ENCODE assay signal across 20 cellular contexts in the genomic region with DNA sequence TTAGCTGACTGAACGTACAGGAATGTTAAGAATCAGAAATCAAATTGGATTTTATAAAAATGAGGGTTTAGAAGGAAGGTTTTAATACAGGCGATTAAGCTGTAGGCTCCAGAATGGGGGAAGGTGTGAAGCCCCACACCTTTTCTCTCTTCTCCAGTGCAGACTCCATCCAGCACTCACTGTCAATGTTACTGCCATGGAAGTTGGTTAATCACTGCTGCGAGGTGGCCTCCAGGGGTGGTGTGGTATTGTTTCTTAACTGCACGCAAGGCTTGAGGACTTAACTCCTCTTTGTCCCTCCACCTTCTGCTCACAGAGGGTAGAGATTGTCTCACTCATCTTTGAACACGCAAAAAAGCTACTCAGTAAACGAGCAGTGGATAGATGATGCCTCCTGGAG. TPM values are rescaled to one million over a fixed set of nuclear protein-coding genes. Genes with fewer than 3 reads are reported as not detected.
A peak's percentile ranks its signal among the peaks of the same experiment; 100 is the strongest.
DNase-seq lines count a peak whose midpoint lies in the region; ATAC-seq, FAIRE-seq and TF ChIP-seq lines count a peak whose summit lies in the region.
"Had no signal": no experiment of that assay in that cellular context is flagged by ENCODE, and none has a peak within 500 bp of the region (broad histone marks: within the 10 kb centered on the region; RNA-seq: fewer than 3 reads in every experiment).

No MANE protein-coding gene starts in this region.

- no peak overlapping the region for H3K9ac ChIP-seq in trophoblast cell (ENCODE audit: low read length)

- H3K23ac ChIP-seq in trophoblast cell (ENCODE audit: low read length), result no peak overlapping the region

- POLR2A ChIA-PET in A549 (lab: Yijun Ruan, JAX) (interaction anchor here (0.7 to 7.2 kb wide), 6 partner anchors 18 to 102 kb away, joined by 3 to 62 read pairs (median 4); partner anchors contain the start of genes ADAM17 and YWHAQ), OCI-LY7 (lab: Charles Lee) (interaction anchor here (0.9 kb wide), 1 partner anchor 253 kb away, joined by 3 read pairs; no protein-coding TSS in a partner anchor)
- POLR2A ChIA-PET in CD8-positive, alpha-beta memory T cell (lab: Charles Lee), result no interaction called here

- no peak overlapping the region for H4K8ac ChIP-seq in trophoblast cell (ENCODE audit: low read depth, low read length)

- H2BK12ac ChIP-seq in trophoblast cell (ENCODE audit: low read length), result no peak overlapping the region

- H2AFZ ChIP-seq in OCI-LY7 (ENCODE audit: low read length) (no peak overlapping the region), trophoblast cell (ENCODE audit: insufficient read depth, low read length, poor library complexity) (no peak overlapping the region)

- H3K14ac ChIP-seq in trophoblast cell (ENCODE audit: low read length), result no peak overlapping the region

- ATAC-seq in A549, result 0 out of 6 replicates have a peak, but pooled peaks have one; percentile 4 to 16

- peak overlapping the region in 5 of 8 donors; percentile 57 to 94 (median 85) for H3K27ac Mint-ChIP-seq in CD8-positive, alpha-beta memory T cell

- no peak overlapping the region for H3K18ac ChIP-seq in trophoblast cell (ENCODE audit: low read length)

- intact Hi-C loops in OCI-LY7 (cut with micrococcal nuclease; ENCODE audit: unreplicated experiment), result no loop called here

- no peaks in the 10 kb centered on the region for H3K9me3 Mint-ChIP-seq in CD8-positive, alpha-beta memory T cell
- H3K9me3 Mint-ChIP-seq: HFFc6 had no signal

- no peak overlapping the region for H4K12ac ChIP-seq in trophoblast cell (ENCODE audit: low read depth, low read length)

- no peak overlapping the region for H3K4me3 Mint-ChIP-seq in CD8-positive, alpha-beta memory T cell
- H3K4me3 Mint-ChIP-seq: HFFc6 had no signal

- H3K9me2 ChIP-seq in OCI-LY7 (ENCODE audit: insufficient read depth, low read length), result no peaks in the 10 kb centered on the region

- no peak for TF ChIP-seq POLR2A in A549 (IDR thresholded peaks at IDR 0.05; ENCODE audit: low read length)

- no peaks in the 10 kb centered on the region for H3K27me3 Mint-ChIP-seq in CD8-positive, alpha-beta memory T cell

- 0 out of 5 replicates have a peak, but pooled peaks of 1 of the 2 experiments have one; percentile 29 for TF ChIP-seq RAD21 in A549 (conservative IDR thresholded peaks at IDR 0.05 in 1 of 2, IDR thresholded peaks at IDR 0.05 in 1 of 2)

- H3K4me1 Mint-ChIP-seq in CD8-positive, alpha-beta memory T cell, result peaks cover 33 to 52% (median 36%) of the 10 kb centered on the region in 3 donors

- H2BK5ac ChIP-seq in trophoblast cell (ENCODE audit: low read depth, low read length, poor library complexity), result no peak overlapping the region

- H3K4me3 ChIP-seq in A549, result no peak overlapping the region
- no peak overlapping the region for H3K4me3 ChIP-seq in CD8-positive, alpha-beta memory T cell (ENCODE audit: low read length)
- no peak overlapping the region for H3K4me3 ChIP-seq in OCI-LY7 (ENCODE audit: low read depth, low read length, poor library complexity, severe bottlenecking)
- no peak overlapping the region for H3K4me3 ChIP-seq in epithelial cell of proximal tubule (ENCODE audit: low read depth, low read length)
- H3K4me3 ChIP-seq in trophoblast cell (ENCODE audit: low read depth, low read length), result no peak overlapping the region
- H3K4me3 ChIP-seq: testis had no signal

- peaks cover 2% of the 10 kb centered on the region for H3K79me1 ChIP-seq in trophoblast cell (ENCODE audit: low read length)

- H3K36me3 ChIP-seq in CD8-positive, alpha-beta memory T cell (ENCODE audit: insufficient read depth, low read length), result no peaks in the 10 kb centered on the region
- H3K36me3 ChIP-seq in OCI-LY7 (ENCODE audit: insufficient read depth, low read length), result no peaks in the 10 kb centered on the region
- H3K36me3 ChIP-seq in trophoblast cell (ENCODE audit: control insufficient read depth in 1 of 2, insufficient read depth in 2 of 2, low read length in 2 of 2), result no peaks in the 10 kb centered on the region

- H3K79me2 ChIP-seq in OCI-LY7 (ENCODE audit: insufficient read depth, low read depth, low read length), result no peaks in the 10 kb centered on the region
- H3K79me2 ChIP-seq in trophoblast cell (ENCODE audit: control insufficient read depth, insufficient read depth, low read length, poor library complexity), result no peaks in the 10 kb centered on the region

- no peak for TF ChIP-seq CTCF in A549 (IDR thresholded peaks at IDR 0.05)
- 0 out of 2 replicates have a peak, but pooled peaks have one; percentile 11 for TF ChIP-seq CTCF in OCI-LY7 (conservative IDR thresholded peaks at IDR 0.05; ENCODE audit: low read length)
- TF ChIP-seq CTCF in epithelial cell of proximal tubule (conservative IDR thresholded peaks at IDR 0.05; ENCODE audit: low read depth, low read length), result peak; percentile 9

- FAIRE-seq in A549 (lab: Jason Lieb, UNC), result no peak
- FAIRE-seq: HTR-8/SVneo, small intestine had no signal

- H2AK5ac ChIP-seq in trophoblast cell (ENCODE audit: low read length), result no peak overlapping the region

- H3K4me1 ChIP-seq in A549, result peaks cover 50% of the 10 kb centered on the region
- H3K4me1 ChIP-seq in CD8-positive, alpha-beta memory T cell (ENCODE audit: insufficient read depth, low read length), result peaks cover 19% of the 10 kb centered on the region
- H3K4me1 ChIP-seq in OCI-LY7 (ENCODE audit: insufficient read depth, low read length, poor library complexity, severe bottlenecking), result no peaks in the 10 kb centered on the region
- H3K4me1 ChIP-seq in trophoblast cell (ENCODE audit: control insufficient read depth in 1 of 2, insufficient read depth in 2 of 2, low read length in 2 of 2), result peaks cover 6 to 10% of the 10 kb centered on the region in 2 experiments

- WGBS in A549 (ENCODE audit: missing lambda C conversion rate), result 81% methylated on average over 6 of the region's 6 CpGs
- WGBS in trophoblast cell (ENCODE audit: extremely low coverage, insufficient coverage, insufficient read length), result 100% methylated on average over 2 of the region's 6 CpGs

- H3K27ac ChIP-seq in A549 (peak overlapping the region; percentile 84 to 86), OCI-LY7 (ENCODE audit: low read depth, low read length, poor library complexity, severe bottlenecking) (no peak overlapping the region), trophoblast cell (ENCODE audit: low read depth, low read length) (no peak overlapping the region)
- H3K27ac ChIP-seq in CD8-positive, alpha-beta memory T cell (ENCODE audit: low read depth, low read length), result no peak overlapping the region
- H3K27ac ChIP-seq: testis, VCaP had no signal

- no peaks in the 10 kb centered on the region for H4K20me1 ChIP-seq in OCI-LY7 (ENCODE audit: insufficient read depth, low read length)

- no peaks in the 10 kb centered on the region for H3K27me3 ChIP-seq in CD8-positive, alpha-beta memory T cell (ENCODE audit: insufficient read depth, low read length, poor library complexity, severe bottlenecking)
- H3K27me3 ChIP-seq in trophoblast cell (ENCODE audit: insufficient read depth, low read length), result no peaks in the 10 kb centered on the region
- H3K27me3 ChIP-seq: testis had no signal

- DNase-seq in A549 (ENCODE audit: low read depth in 1 of 2, low spot score in 1 of 2), result peak in 1 of 2 experiments; percentile 41
- no peak for DNase-seq in CD8-positive, alpha-beta memory T cell
- DNase-seq in OCI-LY7 (ENCODE audit: low spot score), result no peak
- DNase-seq in epithelial cell of proximal tubule (ENCODE audit: low read depth), result no peak
- DNase-seq in RKO (ENCODE audit: low spot score), result no peak
- DNase-seq in UCSD-AML1 (lab: John Stamatoyannopoulos, UW; ENCODE audit: unreplicated experiment), result no peak
- no peak for DNase-seq in stimulated activated CD4-positive, alpha-beta T cell treated with anti-CD3 and anti-CD28 coated beads, Interleukin-4, amount 100 ng/mL, for 1 hour
- DNase-seq in trophoblast cell, result no peak
- DNase-seq: activated CD8-positive, alpha-beta memory T cell treated with anti-CD3 and anti-CD28 coated beads for 24 hours; caudate nucleus; foreskin fibroblast; HFFc6; MM.1S; NCI-H2029; NCI-H748 treated with DMSO at 0.1 percent for 48 hours; small intestine; T-helper 1 cell; testis had no signal

- H3K4ac ChIP-seq in trophoblast cell (ENCODE audit: low read depth, low read length), result no peak overlapping the region

- no peak overlapping the region for H4K91ac ChIP-seq in trophoblast cell (ENCODE audit: low read depth, low read length)

- TF ChIP-seq EP300 in A549 (IDR thresholded peaks at IDR 0.05), result no peak

- BruUV-seq in OCI-LY7 (replicated peaks; lab: Mats Ljungman, UMichigan), result no TSS peak

- H3K4me2 ChIP-seq in A549, result peak overlapping the region; percentile 69
- H3K4me2 ChIP-seq in OCI-LY7 (ENCODE audit: low read length), result no peak overlapping the region
- H3K4me2 ChIP-seq in trophoblast cell (ENCODE audit: low read length), result no peak overlapping the region

- no peaks in the 10 kb centered on the region for H3K36me3 Mint-ChIP-seq in CD8-positive, alpha-beta memory T cell

- H2BK120ac ChIP-seq in trophoblast cell (ENCODE audit: insufficient read depth, low read length, poor library complexity), result no peak overlapping the region

- CTCF ChIA-PET in A549 (lab: Yijun Ruan, JAX), result interaction anchor here (1.1 to 2.7 kb wide), 7 partner anchors 8 to 112 kb away, joined by 3 to 16 read pairs (median 6); no protein-coding TSS in a partner anchor
- CTCF ChIA-PET in CD8-positive, alpha-beta memory T cell (lab: Charles Lee), result no interaction called here
- CTCF ChIA-PET in OCI-LY7 (lab: Charles Lee; ENCODE audit: unreplicated experiment), result no interaction called here

- H3K9me3 ChIP-seq in A549, result no peaks in the 10 kb centered on the region
- no peaks in the 10 kb centered on the region for H3K9me3 ChIP-seq in CD8-positive, alpha-beta memory T cell (ENCODE audit: low read length)
- H3K9me3 ChIP-seq in OCI-LY7 (ENCODE audit: low read length), result no peaks in the 10 kb centered on the region
- no peaks in the 10 kb centered on the region for H3K9me3 ChIP-seq in trophoblast cell (ENCODE audit: insufficient read depth, low read depth, low read length)
- H3K9me3 ChIP-seq: testis had no signal

TF ChIP-seq in A549, 52 proteins besides CTCF, POLR2A, EP300 and RAD21:
- TF ChIP-seq MAX (IDR thresholded peaks at IDR 0.05) (0 out of 2 replicates have a peak, but pooled peaks have one; percentile 17), TP53 (CRISPR knock-in tag; IDR thresholded peaks at IDR 0.05) (no peak)

RNA-seq across cellular contexts. Expression of gene YWHAQ, which starts 26.9 kb away (rescaled TPM):
- polyA plus RNA-seq in A549 (2011; rRNA removed) (672 and 833 TPM in 2 replicates), A549 (2017; fragmentation: RNase III; extraction: RNeasy Plus Mini Kit Qiagen cat#74134 plus additional on column Dnase treatment) (661 to 703 TPM (median 686 TPM) in 3 replicates)
- 326 and 355 TPM in 2 replicates for polyA plus RNA-seq in A549 (2012; cell fraction: cytosol; rRNA removed)
- polyA plus RNA-seq in A549 (2012; cell fraction: nucleus; rRNA removed), result 176 and 207 TPM in 2 replicates
- 310 and 393 TPM in 2 replicates for polyA minus RNA-seq in A549 (2011; rRNA and poly(A)+ RNA removed)
- total RNA-seq in CD8-positive, alpha-beta memory T cell, result 100 to 1,000 TPM; 560 to 565 TPM
- 358 TPM for polyA plus RNA-seq in CD8-positive, alpha-beta memory T cell
- total RNA-seq in OCI-LY7 (2014; rRNA removed; shearing (Covaris generic)), result 152 and 181 TPM in 2 replicates
- total RNA-seq in OCI-LY7 (2022) (252 and 268 TPM in 2 replicates), epithelial cell of proximal tubule (418 and 463 TPM in 2 replicates)
- polyA plus RNA-seq in trophoblast cell (2013), result 327 and 332 TPM in 2 replicates

Comparison
In these comparisons a context has a peak if more than half of its experiments do, and no peak if none do; other contexts are left out.
1. H3K27ac ChIP-seq: peak in A549 (2 of 2); none in CD8-positive, alpha-beta memory T cell (single experiment), OCI-LY7 (single experiment) and trophoblast cell (single experiment).